In genomic region chr9:135928731-135929655, GRCh38 we compare ENCODE assay signal across 23 cellular contexts.
"Had no signal": no experiment of that assay in that cellular context is flagged by ENCODE, and none has a peak within 500 bp of the region (broad histone marks: within the 10 kb centered on the region; RNA-seq: fewer than 3 reads in every experiment).

No MANE protein-coding gene starts in this region.

- H3K27me3 ChIP-seq: brain microvascular endothelial cell, Peyer's patch had no signal

- H3K4me1 ChIP-seq: Peyer's patch had no signal

- H3K4me1 Mint-ChIP-seq: WTC11 had no signal

- H3K9me3 Mint-ChIP-seq: activated CD4-positive, alpha-beta memory T cell treated with anti-CD3 and anti-CD28 coated beads for 36 hours; activated CD4-positive, alpha-beta T cell treated with anti-CD3 and anti-CD28 coated beads, Interleukin-2, amount 10 ng/mL, durations not matched to agents 7 days and 5 days; activated naive CD4-positive, alpha-beta T cell treated with anti-CD3 and anti-CD28 coated beads for 36 hours; activated T-cell treated with anti-CD3 and anti-CD28 coated beads, Interleukin-2, amount 50 U/mL, for 4 hours; activated T-helper 17 cell treated with anti-CD3 and anti-CD28 coated beads, Interleukin-2, amount 50 U/mL, for 72 hours; WTC11 had no signal

- H3K4me3 ChIP-seq: Peyer's patch had no signal

- H3K27ac ChIP-seq: brain microvascular endothelial cell, Peyer's patch had no signal

- H3K27me3 Mint-ChIP-seq: activated CD4-positive, alpha-beta memory T cell treated with anti-CD3 and anti-CD28 coated beads for 36 hours; activated CD4-positive, alpha-beta T cell treated with anti-CD3 and anti-CD28 coated beads, Interleukin-2, amount 10 ng/mL, durations not matched to agents 7 days and 5 days; activated naive CD8-positive, alpha-beta T cell; activated T-helper 17 cell treated with anti-CD3 and anti-CD28 coated beads, Interleukin-2, amount 50 U/mL, for 72 hours; T-helper 17 cell had no signal

- H3K27ac Mint-ChIP-seq: activated CD4-positive, alpha-beta memory T cell treated with anti-CD3 and anti-CD28 coated beads for 36 hours; activated CD4-positive, alpha-beta T cell treated with anti-CD3 and anti-CD28 coated beads, Interleukin-2, amount 10 ng/mL, durations not matched to agents 7 days and 5 days; activated naive CD4-positive, alpha-beta T cell treated with anti-CD3 and anti-CD28 coated beads for 36 hours; activated naive CD8-positive, alpha-beta T cell; T-helper 17 cell had no signal

- H3K4me3 Mint-ChIP-seq: activated CD4-positive, alpha-beta memory T cell treated with anti-CD3 and anti-CD28 coated beads for 36 hours; activated CD4-positive, alpha-beta T cell treated with anti-CD3 and anti-CD28 coated beads, Interleukin-2, amount 10 ng/mL, durations not matched to agents 7 days and 5 days; activated naive CD4-positive, alpha-beta T cell treated with anti-CD3 and anti-CD28 coated beads for 36 hours; activated naive CD8-positive, alpha-beta T cell; activated T-cell treated with anti-CD3 and anti-CD28 coated beads, Interleukin-2, amount 50 U/mL, for 4 hours; T-helper 17 cell; WTC11 had no signal

- DNase-seq: activated CD4-positive, alpha-beta memory T cell treated with anti-CD3 and anti-CD28 coated beads for 36 hours; activated CD4-positive, alpha-beta T cell treated with anti-CD3 and anti-CD28 coated beads, Interleukin-2, amount 10 ng/mL, durations not matched to agents 7 days and 5 days; activated CD4-positive, CD25-positive, alpha-beta regulatory T cell treated with anti-CD3 and anti-CD28 coated beads, Interleukin-2, amount 50 U/mL, for 72 hours; activated CD8-positive, alpha-beta memory T cell treated with anti-CD3 and anti-CD28 coated beads for 24 hours; activated gamma-delta T cell; activated naive CD4-positive, alpha-beta T cell treated with anti-CD3 and anti-CD28 coated beads for 36 hours; activated T-cell treated with anti-CD3 and anti-CD28 coated beads, Interleukin-2, amount 50 U/mL, for 4 hours; brain microvascular endothelial cell; Kasumi-1; KBM-7; NCI-H1105 treated with DMSO at 0.1 percent for 48 hours; NCI-H1436 treated with DMSO at 0.1 percent for 48 hours; NCI-H187; NCI-H2081; NCI-H446; NCI-H524; SHP77 treated with DMSO at 0.1 percent for 48 hours; T-helper 17 cell; T-helper 9 cell had no signal

- ATAC-seq: activated T-cell treated with anti-CD3 and anti-CD28 coated beads, Interleukin-2, amount 50 U/mL, for 4 hours; activated T-helper 17 cell treated with anti-CD3 and anti-CD28 coated beads, Interleukin-2, amount 50 U/mL, for 72 hours; T-helper 17 cell; WTC11 had no signal

- H3K9me3 ChIP-seq: Peyer's patch had no signal
